ENCODE assay signal across 8 cellular contexts in the genomic region with DNA sequence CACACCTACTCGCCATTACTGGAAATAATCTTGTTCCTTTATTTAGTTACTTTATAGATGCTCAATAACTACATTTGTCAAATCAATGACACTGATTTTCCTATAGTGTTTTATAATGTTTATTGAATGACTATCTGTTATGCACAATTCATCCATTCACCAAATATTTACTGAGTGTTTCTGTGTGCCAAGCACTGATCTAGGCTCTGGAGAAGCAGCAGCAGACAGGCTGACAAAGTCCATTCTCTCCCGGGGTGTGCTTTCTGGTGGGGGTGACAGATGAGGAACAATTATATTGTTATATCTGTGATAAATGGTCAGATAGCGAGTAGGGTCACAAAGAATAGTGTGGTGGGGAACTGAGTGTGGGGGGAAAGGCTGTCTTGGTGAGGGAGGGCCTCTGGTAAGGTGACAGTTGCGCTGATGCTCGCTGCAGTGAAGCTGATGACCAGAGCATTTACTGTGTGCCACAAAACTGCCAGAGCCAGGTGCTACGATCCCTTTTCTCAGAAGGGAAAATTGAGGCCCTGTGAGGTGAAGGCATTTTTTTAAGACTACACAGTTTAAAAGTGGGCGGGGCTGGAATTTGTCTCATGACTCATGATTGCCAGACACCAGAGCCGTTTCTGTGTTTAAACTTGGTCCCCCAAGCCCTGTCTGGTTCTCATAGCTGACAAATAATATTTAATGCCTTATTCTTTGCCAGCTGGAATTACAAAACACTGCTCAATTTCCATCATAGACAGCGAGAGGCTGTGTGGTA. TPM values are rescaled to one million over a fixed set of nuclear protein-coding genes. Genes with fewer than 3 reads are reported as not detected.
DNase-seq lines count a peak whose midpoint lies in the region; ATAC-seq and TF ChIP-seq lines count a peak whose summit lies in the region.

No MANE protein-coding gene starts in this region.

- no peaks in the 10 kb centered on the region for H3K27me3 Mint-ChIP-seq in activated T-cell treated with anti-CD3 and anti-CD28 coated beads, Interleukin-2, amount 50 U/mL, for 72 hours (ENCODE audit: low read depth)

- no peaks in the 10 kb centered on the region for H3K27me3 ChIP-seq in right atrium auricular region

- peak; percentile 67 for DNase-seq in AG09309 (ENCODE audit: low read depth)
- DNase-seq in NCI-H69 (lab: John Stamatoyannopoulos, UW), result peak; percentile 34
- DNase-seq in activated T-cell treated with anti-CD3 and anti-CD28 coated beads, Interleukin-2, amount 50 U/mL, for 72 hours, result peak; percentile 67 to 73
- DNase-seq in right atrium auricular region (ENCODE audit: low spot score), result peak; percentile 86
- DNase-seq in stimulated activated CD4-positive, alpha-beta T cell treated with anti-CD3 and anti-CD28 coated beads, Interleukin-4, amount 100 ng/mL, for 4 hours, result peak; percentile 50 to 76
- no peak for DNase-seq in DMS153 treated with DMSO at 0.1 percent for 48 hours (lab: John Stamatoyannopoulos, UW; ENCODE audit: unreplicated experiment)
- DNase-seq in NCI-H1092 treated with DMSO at 0.1 percent for 48 hours (lab: John Stamatoyannopoulos, UW), result no peak
- no peak for DNase-seq in NCI-H187 treated with DMSO at 0.1 percent for 48 hours (lab: John Stamatoyannopoulos, UW)

- H3K36me3 ChIP-seq in right atrium auricular region, result no peaks in the 10 kb centered on the region

- TF ChIP-seq CTCF in AG09309 (IDR thresholded peaks at IDR 0.05; ENCODE audit: control insufficient read depth, insufficient read depth, low read depth, low read length, missing control alignments), result no peak
- TF ChIP-seq CTCF in right atrium auricular region (IDR thresholded peaks at IDR 0.05), result no peak

- ATAC-seq in activated T-cell treated with anti-CD3 and anti-CD28 coated beads, Interleukin-2, amount 50 U/mL, for 72 hours (replicated peaks in 1 of 2), result peak; percentile 60 to 68

- no peaks in the 10 kb centered on the region for H3K9me3 ChIP-seq in right atrium auricular region

- H3K27ac ChIP-seq in right atrium auricular region, result peak overlapping the region; percentile 33 to 51

- peaks cover 89% of the 10 kb centered on the region for H3K4me1 Mint-ChIP-seq in activated T-cell treated with anti-CD3 and anti-CD28 coated beads, Interleukin-2, amount 50 U/mL, for 72 hours (ENCODE audit: low read depth)

- peaks cover 0 to 60% of the 10 kb centered on the region in 2 donors for H3K4me1 ChIP-seq in right atrium auricular region

- H3K9me3 Mint-ChIP-seq in activated T-cell treated with anti-CD3 and anti-CD28 coated beads, Interleukin-2, amount 50 U/mL, for 72 hours, result no peaks in the 10 kb centered on the region

- H3K36me3 Mint-ChIP-seq in activated T-cell treated with anti-CD3 and anti-CD28 coated beads, Interleukin-2, amount 50 U/mL, for 72 hours (ENCODE audit: insufficient read depth in 2 of 2), result peaks cover 5 to 7% of the 10 kb centered on the region in 2 donors

- peak overlapping the region; percentile 88 to 92 for H3K4me3 Mint-ChIP-seq in activated T-cell treated with anti-CD3 and anti-CD28 coated beads, Interleukin-2, amount 50 U/mL, for 72 hours

- H3K4me3 ChIP-seq in AG09309 (ENCODE audit: control insufficient read depth, low read depth, low read length) (no peak overlapping the region), right atrium auricular region (no peak overlapping the region)

- H3K27ac Mint-ChIP-seq in activated T-cell treated with anti-CD3 and anti-CD28 coated beads, Interleukin-2, amount 50 U/mL, for 72 hours, result peak overlapping the region; percentile 88

RNA-seq across cellular contexts. Expression of gene PACS1, which starts 10.2 kb away (rescaled TPM):
- 100 to 1,000 TPM; 104 to 114 TPM for total RNA-seq in activated T-cell treated with anti-CD3 and anti-CD28 coated beads, Interleukin-2, amount 50 U/mL, for 72 hours
- 10 to 100 TPM; 47.7 to 88.9 TPM for total RNA-seq in right atrium auricular region

RNA-seq across cellular contexts. Expression of gene SF3B2, which starts 28.1 kb away (rescaled TPM):
- 100 to 1,000 TPM; 222 to 223 TPM for total RNA-seq in activated T-cell treated with anti-CD3 and anti-CD28 coated beads, Interleukin-2, amount 50 U/mL, for 72 hours
- total RNA-seq in right atrium auricular region, result 100 to 1,000 TPM in 1 of 2 donors, 10 to 100 TPM in 1; 62.5 to 111 TPM

RNA-seq across cellular contexts. Expression of gene GAL3ST3, which starts 31.3 kb away (rescaled TPM):
- under 1 TPM; 0.36 to 0.42 TPM for total RNA-seq in activated T-cell treated with anti-CD3 and anti-CD28 coated beads, Interleukin-2, amount 50 U/mL, for 72 hours
- 10 to 100 TPM; 22.7 to 29.0 TPM for total RNA-seq in right atrium auricular region

RNA-seq across cellular contexts. Expression of gene CATSPER1, which starts 54.0 kb away (rescaled TPM):
- total RNA-seq in activated T-cell treated with anti-CD3 and anti-CD28 coated beads, Interleukin-2, amount 50 U/mL, for 72 hours, result under 1 TPM in 1 of 2 donors, not detected in 1; 0.49 TPM
- total RNA-seq in right atrium auricular region, result not detected

Comparison
In these comparisons a context has a peak if more than half of its experiments do, and no peak if none do; other contexts are left out.
1. DNase-seq: peak in AG09309 (single experiment), NCI-H69 (single experiment), activated T-cell treated with anti-CD3 and anti-CD28 coated beads, Interleukin-2, amount 50 U/mL, for 72 hours (2 of 2), right atrium auricular region (single experiment) and stimulated activated CD4-positive, alpha-beta T cell treated with anti-CD3 and anti-CD28 coated beads, Interleukin-4, amount 100 ng/mL, for 4 hours (2 of 2); none in DMS153 treated with DMSO at 0.1 percent for 48 hours (single experiment), NCI-H1092 treated with DMSO at 0.1 percent for 48 hours (single experiment) and NCI-H187 treated with DMSO at 0.1 percent for 48 hours (single experiment).
2. RNA of gene GAL3ST3, which starts 31.3 kb away (total RNA-seq): 22.7 to 29.0 TPM in right atrium auricular region; 0.36 to 0.42 TPM in activated T-cell treated with anti-CD3 and anti-CD28 coated beads, Interleukin-2, amount 50 U/mL, for 72 hours; every median in the first group is over 10 times any median in the second.